In genomic region chr7:5429253-5429856, GRCh38 we compare ENCODE assay signal across 1 cellular context.
TF ChIP-seq lines count a peak whose summit lies in the region.

No MANE protein-coding gene starts in this region.

TF ChIP-seq in HEK293, 187 proteins besides CTCF, POLR2A, EP300 and RAD21 (continued from another document and continues in another):
- TF ChIP-seq ZBTB11 (tag by site-specific recombination; conservative IDR thresholded peaks at IDR 0.05; ENCODE audit: low read depth): 0 out of 2 replicates have a peak, but pooled peaks have one; percentile 8
- no peak for TF ChIP-seq ZNF747 (tag by site-specific recombination; IDR thresholded peaks at IDR 0.05)
- TF ChIP-seq PRDM4 (tag by site-specific recombination; IDR thresholded peaks at IDR 0.05): 0 out of 2 replicates have a peak, but pooled peaks have one; percentile 1
- TF ChIP-seq ZFP3 (tag by site-specific recombination; IDR thresholded peaks at IDR 0.05; ENCODE audit: low read depth): no peak
- no peak for TF ChIP-seq ZNF10 (tag by site-specific recombination; IDR thresholded peaks at IDR 0.05)
- TF ChIP-seq ZNF350 (tag by site-specific recombination; IDR thresholded peaks at IDR 0.05): no peak
- TF ChIP-seq PBX3 (CRISPR knock-in tag; IDR thresholded peaks at IDR 0.05): 0 out of 2 replicates have a peak, but pooled peaks have one; percentile 7
- TF ChIP-seq ZNF416 (tag by site-specific recombination; IDR thresholded peaks at IDR 0.05): no peak
- no peak for TF ChIP-seq ZNF776 (tag by site-specific recombination; IDR thresholded peaks at IDR 0.05; ENCODE audit: borderline replicate concordance)
- TF ChIP-seq ZSCAN4 (tag by site-specific recombination; IDR thresholded peaks at IDR 0.05): no peak
- TF ChIP-seq ZSCAN30 (tag by site-specific recombination; IDR thresholded peaks at IDR 0.05): 0 out of 2 replicates have a peak, but pooled peaks have one; percentile 16
- TF ChIP-seq TSHZ1 (tag by site-specific recombination; IDR thresholded peaks at IDR 0.05; ENCODE audit: borderline replicate concordance): no peak
- no peak for TF ChIP-seq ZNF768 (tag by site-specific recombination; IDR thresholded peaks at IDR 0.05)
- TF ChIP-seq ZNF530 (tag by site-specific recombination; IDR thresholded peaks at IDR 0.05; ENCODE audit: low read depth): no peak
- no peak for TF ChIP-seq BCL11A (tag by site-specific recombination; IDR thresholded peaks at IDR 0.05; ENCODE audit: low read depth)
- TF ChIP-seq ATF2 (tag by site-specific recombination; IDR thresholded peaks at IDR 0.05; ENCODE audit: low read depth): no peak
- TF ChIP-seq PRDM10 (tag by site-specific recombination; IDR thresholded peaks at IDR 0.05): 0 out of 2 replicates have a peak, but pooled peaks have one; percentile 7
- TF ChIP-seq ZNF26 (tag by site-specific recombination; IDR thresholded peaks at IDR 0.05): no peak
- TF ChIP-seq ZNF18 (tag by site-specific recombination; IDR thresholded peaks at IDR 0.05): no peak
- no peak for TF ChIP-seq ZNF155 (tag by site-specific recombination; IDR thresholded peaks at IDR 0.05)
- TF ChIP-seq ZNF335 (tag by site-specific recombination; conservative IDR thresholded peaks at IDR 0.05): peak; percentile 43
- no peak for TF ChIP-seq ZBTB48 (tag by site-specific recombination; IDR thresholded peaks at IDR 0.05)
- no peak for TF ChIP-seq ZNF791 (tag by site-specific recombination; IDR thresholded peaks at IDR 0.05)
- peak; percentile 40; the same call in 1 of the 2 replicates for TF ChIP-seq ZNF423 (tag by site-specific recombination; IDR thresholded peaks at IDR 0.05)
- peak; percentile 25; the same call in 1 of the 2 replicates for TF ChIP-seq EGR2 (tag by site-specific recombination; IDR thresholded peaks at IDR 0.05; ENCODE audit: low read depth)
- TF ChIP-seq ZNF169 (tag by site-specific recombination; IDR thresholded peaks at IDR 0.05): no peak
- TF ChIP-seq ZNF302 (tag by site-specific recombination; IDR thresholded peaks at IDR 0.05; ENCODE audit: low read depth): no peak
- TF ChIP-seq WT1 (tag by site-specific recombination; IDR thresholded peaks at IDR 0.05): no peak
- no peak for TF ChIP-seq ZNF626 (tag by site-specific recombination; IDR thresholded peaks at IDR 0.05)
- TF ChIP-seq ZNF112 (tag by site-specific recombination; IDR thresholded peaks at IDR 0.05): no peak
- no peak for TF ChIP-seq ZNF426 (tag by site-specific recombination; IDR thresholded peaks at IDR 0.05)
- peak; percentile 86 for TF ChIP-seq ZIC2 (tag by site-specific recombination; IDR thresholded peaks at IDR 0.05)
- no peak for TF ChIP-seq ZSCAN16 (tag by site-specific recombination; IDR thresholded peaks at IDR 0.05)
- no peak for TF ChIP-seq ZNF433 (tag by site-specific recombination; IDR thresholded peaks at IDR 0.05; ENCODE audit: low read depth)
- TF ChIP-seq ZSCAN23 (tag by site-specific recombination; IDR thresholded peaks at IDR 0.05): no peak
- peak; percentile 11; the same call in 1 of the 2 replicates for TF ChIP-seq ZXDB (tag by site-specific recombination; IDR thresholded peaks at IDR 0.05)
